8 cellular contexts compared by ENCODE assay signal in the genomic region with DNA sequence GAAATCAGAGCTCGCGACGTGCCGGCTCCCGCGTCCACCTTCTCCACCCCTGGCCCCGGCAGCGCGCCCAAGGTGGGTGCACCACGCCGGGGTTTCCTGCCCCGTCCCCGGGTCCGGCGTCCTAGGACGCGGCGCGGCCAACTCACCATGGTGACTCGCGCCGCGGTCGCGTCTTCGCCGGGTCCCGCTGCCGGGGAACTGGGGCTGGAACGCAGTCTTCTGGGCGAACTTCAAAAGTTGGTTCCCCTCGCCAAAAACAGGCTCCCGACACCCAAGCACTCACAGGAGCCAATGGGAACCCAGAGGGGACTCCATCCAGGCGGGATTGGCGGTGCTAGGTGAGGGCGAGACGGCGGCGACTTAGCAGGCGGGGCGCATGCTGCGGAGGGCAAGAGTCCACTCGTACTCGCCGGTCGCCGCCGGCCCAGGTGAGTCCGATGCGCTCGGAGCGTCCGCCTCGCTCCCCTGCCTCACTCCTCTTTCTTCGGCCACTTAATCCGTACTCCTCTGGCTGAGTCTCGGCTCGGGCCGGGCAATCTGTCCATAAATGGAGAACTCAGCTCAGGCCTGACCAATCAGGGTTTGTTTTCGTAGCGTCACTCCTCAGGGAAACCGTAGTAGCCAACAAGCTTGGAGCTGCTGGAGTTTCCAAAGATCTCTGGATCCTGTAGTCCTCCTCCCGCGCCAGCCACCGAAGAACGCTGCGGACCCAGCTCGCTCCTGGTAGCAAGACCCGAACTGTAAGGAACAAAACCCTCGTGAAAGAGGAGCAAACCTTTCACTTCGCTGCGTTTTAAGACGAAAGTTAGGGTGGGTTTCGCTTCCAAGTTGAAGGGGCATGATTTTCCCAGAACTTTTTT. TPM values are rescaled to one million over a fixed set of nuclear protein-coding genes. Genes with fewer than 3 reads are reported as not detected.
DNase-seq lines count a peak whose midpoint lies in the region; ATAC-seq and TF ChIP-seq lines count a peak whose summit lies in the region.

A gene (minus strand): TSS at position 520 of the 860 bp plus-strand sequence. CDS start 371 bp downstream, at position 149.

- H2BK12ac ChIP-seq in trophoblast cell (ENCODE audit: low read length) = no peak within 1 kb of the TSS

- H2BK120ac ChIP-seq in trophoblast cell (ENCODE audit: insufficient read depth, low read length, poor library complexity) = peak within 1 kb of the TSS; percentile 50

- peak within 1 kb of the TSS; percentile 23 for H4K8ac ChIP-seq in trophoblast cell (ENCODE audit: low read depth, low read length)

- no peak within 1 kb of the TSS for H2AK5ac ChIP-seq in trophoblast cell (ENCODE audit: low read length)

- H3K14ac ChIP-seq in trophoblast cell (ENCODE audit: low read length) = peak within 1 kb of the TSS; percentile 52

- peak within 1 kb of the TSS; percentile 65 for H3K4me2 ChIP-seq in trophoblast cell (ENCODE audit: low read length)

- H3K9me3 ChIP-seq in right cardiac atrium (ENCODE audit: control insufficient read depth, low read length) = no peaks in the 10 kb centered on the region
- no peaks in the 10 kb centered on the region for H3K9me3 ChIP-seq in trophoblast cell (ENCODE audit: insufficient read depth, low read depth, low read length)

- DNase-seq in ELF-1 (ENCODE audit: low read depth, low spot score) = peak; percentile 97
- peak; percentile 96 for DNase-seq in LHCN-M2 (ENCODE audit: low read depth)
- DNase-seq in RWPE1 (ENCODE audit: low spot score) = peak; percentile 98
- DNase-seq in astrocyte of the cerebellum (ENCODE audit: low read depth) = peak; percentile 96
- peak; percentile 86 to 92 (median 90) for DNase-seq in right cardiac atrium
- peak; percentile 96 to 98 for DNase-seq in trophoblast cell
- no peak for DNase-seq in NCI-H446 treated with DMSO at 0.1 percent for 48 hours (lab: John Stamatoyannopoulos, UW)

- no peak within 1 kb of the TSS for H3K23ac ChIP-seq in trophoblast cell (ENCODE audit: low read length)

- H2AFZ ChIP-seq in trophoblast cell (ENCODE audit: insufficient read depth, low read length, poor library complexity) = peak within 1 kb of the TSS; percentile 89

- no peak for TF ChIP-seq CTCF in RWPE1 (conservative IDR thresholded peaks at IDR 0.05; ENCODE audit: low read depth)
- no peak for TF ChIP-seq CTCF in astrocyte of the cerebellum (IDR thresholded peaks at IDR 0.05; ENCODE audit: low read depth, low read length, missing control alignments)

- peak; percentile 70 for ATAC-seq in GM21737 (IDR thresholded peaks at IDR 0.05; ENCODE audit: unreplicated experiment)
- peak; percentile 98 for ATAC-seq in right cardiac atrium

- CTCF ChIA-PET in RWPE1 (lab: Yijun Ruan, JAX) = interaction anchor here (0.5 to 0.6 kb wide), 2 partner anchors 121 to 125 kb away, joined by 3 read pairs; no protein-coding TSS in a partner anchor

- in situ Hi-C loops in astrocyte of the cerebellum (cut with HindIII; ENCODE audit: low sequenced_read_pairs) = no loop called here

- peak within 1 kb of the TSS; percentile 21 for H3K18ac ChIP-seq in trophoblast cell (ENCODE audit: low read length)

- peak within 1 kb of the TSS; percentile 98 for H3K4me3 ChIP-seq in astrocyte of the cerebellum (ENCODE audit: low read depth, low read length)
- peak within 1 kb of the TSS; percentile 81 for H3K4me3 ChIP-seq in right cardiac atrium (ENCODE audit: low read length)
- peak within 1 kb of the TSS; percentile 94 for H3K4me3 ChIP-seq in trophoblast cell (ENCODE audit: low read depth, low read length)

- H3K9ac ChIP-seq in trophoblast cell (ENCODE audit: low read length) = peak within 1 kb of the TSS; percentile 87

- H3K4me1 ChIP-seq in right cardiac atrium (ENCODE audit: control insufficient read depth, insufficient read depth, low read length) (no peaks in the 10 kb centered on the region), trophoblast cell (ENCODE audit: control insufficient read depth in 1 of 2, insufficient read depth in 2 of 2, low read length in 2 of 2) (peaks cover 4 to 7% of the 10 kb centered on the region in 2 experiments)

- peak within 1 kb of the TSS; percentile 95 for H3K27ac ChIP-seq in RWPE1
- peak within 1 kb of the TSS; percentile 92 for H3K27ac ChIP-seq in right cardiac atrium (ENCODE audit: low read length)
- peak within 1 kb of the TSS; percentile 75 for H3K27ac ChIP-seq in trophoblast cell (ENCODE audit: low read depth, low read length)

- peaks cover 11% of the 10 kb centered on the region for H3K79me2 ChIP-seq in trophoblast cell (ENCODE audit: control insufficient read depth, insufficient read depth, low read length, poor library complexity)

- H3K4ac ChIP-seq in trophoblast cell (ENCODE audit: low read depth, low read length) = peak within 1 kb of the TSS; percentile 14

- POLR2A ChIA-PET in RWPE1 (lab: Yijun Ruan, JAX; ENCODE audit: low non-redundant PET) = interaction anchor here (0.5 to 0.7 kb wide), 3 partner anchors 59 to 90 kb away, joined by 3 to 4 read pairs (median 3); no protein-coding TSS in a partner anchor

- peak within 1 kb of the TSS; percentile 42 for H4K91ac ChIP-seq in trophoblast cell (ENCODE audit: low read depth, low read length)

- H3K36me3 ChIP-seq in trophoblast cell (ENCODE audit: control insufficient read depth in 1 of 2, insufficient read depth in 2 of 2, low read length in 2 of 2) = no peaks in the 10 kb centered on the region

- H3K79me1 ChIP-seq in trophoblast cell (ENCODE audit: low read length) = peaks cover 5% of the 10 kb centered on the region

- H2BK5ac ChIP-seq in trophoblast cell (ENCODE audit: low read depth, low read length, poor library complexity) = peak within 1 kb of the TSS; percentile 44

- under 1% methylated on average over 74 of the region's 74 CpGs for WGBS in right cardiac atrium
- no CpG with 5 or more reads among the region's 74 CpGs for WGBS in trophoblast cell (ENCODE audit: extremely low coverage, insufficient coverage, insufficient read length)

- intact Hi-C loops in right cardiac atrium (cut with DNase I) = loop anchor here in 2 of 4 donors (10.0 kb wide), 3 partner anchors 88 to 128 kb away; no protein-coding TSS in a partner anchor

- H4K12ac ChIP-seq in trophoblast cell (ENCODE audit: low read depth, low read length) = no peak within 1 kb of the TSS

- H3K27me3 ChIP-seq in right cardiac atrium (ENCODE audit: control insufficient read depth, insufficient read depth) (no peaks in the 10 kb centered on the region), trophoblast cell (ENCODE audit: insufficient read depth, low read length) (no peaks in the 10 kb centered on the region)

RNA-seq across cellular contexts. Expression of the gene that starts here (rescaled TPM):
- total RNA-seq in LHCN-M2 (2014; rRNA removed) = 88.5 and 117 TPM in 2 replicates
- polyA plus RNA-seq in LHCN-M2 (2012) = 59.1 TPM
- 10 to 100 TPM; 19.8 to 28.5 (median 24.0) TPM for total RNA-seq in right cardiac atrium
- polyA plus RNA-seq in right cardiac atrium = 8.4 TPM
- polyA plus RNA-seq in trophoblast cell (2013) = 32.1 and 36.8 TPM in 2 replicates
